In genomic region chr7:1747004-1747801, GRCh38 we compare ENCODE assay signal across 1 cellular context.
A peak's percentile ranks its signal among the peaks of the same experiment; 100 is the strongest.
TF ChIP-seq lines count a peak whose summit lies in the region.

No MANE protein-coding gene starts in this region.

TF ChIP-seq in K562, 482 proteins besides CTCF, POLR2A, EP300 and RAD21 (continued from another document):
- TF ChIP-seq USF1 (CRISPR knock-in tag; IDR thresholded peaks at IDR 0.05) = 0 out of 2 replicates have a peak, but pooled peaks have one; percentile 29
